In genomic region chr14:61812347-61813100, GRCh38 we compare ENCODE assay signal across 8 cellular contexts. TPM values are rescaled to one million over a fixed set of nuclear protein-coding genes. Genes with fewer than 3 reads are reported as not detected.
DNase-seq lines count a peak whose midpoint lies in the region; ATAC-seq, FAIRE-seq and TF ChIP-seq lines count a peak whose summit lies in the region.

Gene SYT16, plus strand, starts transcription at chr14:61812703.

- H3K4me3 ChIP-seq in left ventricle myocardium inferior (peak within 1 kb of the TSS; percentile 66), gastrocnemius medialis (peak within 1 kb of the TSS; percentile 26 to 49 (median 42))

- TF ChIP-seq POLR2A in gastrocnemius medialis (IDR thresholded peaks at IDR 0.05) (no peak), GM12892 (IDR thresholded peaks at IDR 0.05; ENCODE audit: low read depth, low read length) (no peak)

- in situ Hi-C loops in gastrocnemius medialis (cut with MboI; ENCODE audit: low sequenced_read_pairs in 4 of 4), result no loop called here

- H3K36me3 Mint-ChIP-seq in activated CD4-positive, alpha-beta T cell treated with anti-CD3 and anti-CD28 coated beads, Interleukin-2, amount 10 ng/mL, durations not matched to agents 24 days and 14 days (ENCODE audit: low read depth), result peaks cover 2% of the 10 kb centered on the region
- H3K36me3 Mint-ChIP-seq in activated T-cell treated with anti-CD3 and anti-CD28 coated beads, Interleukin-2, amount 50 U/mL, for 24 hours (ENCODE audit: low read depth), result no peaks in the 10 kb centered on the region

- no peak within 1 kb of the TSS for H3K27ac ChIP-seq in left ventricle myocardium inferior (replicated peaks)
- no peak within 1 kb of the TSS for H3K27ac ChIP-seq in gastrocnemius medialis

- peaks cover 12% of the 10 kb centered on the region for H3K4me1 Mint-ChIP-seq in activated CD4-positive, alpha-beta T cell treated with anti-CD3 and anti-CD28 coated beads, Interleukin-2, amount 10 ng/mL, durations not matched to agents 24 days and 14 days
- H3K4me1 Mint-ChIP-seq in activated T-cell treated with anti-CD3 and anti-CD28 coated beads, Interleukin-2, amount 50 U/mL, for 24 hours (ENCODE audit: low read depth), result peaks cover 11% of the 10 kb centered on the region

- H3K27me3 ChIP-seq in left ventricle myocardium inferior (ENCODE audit: low read depth), result peaks cover 65% of the 10 kb centered on the region
- H3K27me3 ChIP-seq in gastrocnemius medialis, result peaks cover 24 to 45% (median 26%) of the 10 kb centered on the region in 3 donors

- H3K9me3 Mint-ChIP-seq in activated CD4-positive, alpha-beta T cell treated with anti-CD3 and anti-CD28 coated beads, Interleukin-2, amount 10 ng/mL, durations not matched to agents 24 days and 14 days, result no peaks in the 10 kb centered on the region
- H3K9me3 Mint-ChIP-seq in activated T-cell treated with anti-CD3 and anti-CD28 coated beads, Interleukin-2, amount 50 U/mL, for 24 hours, result no peaks in the 10 kb centered on the region

- DNase-seq in activated CD4-positive, alpha-beta T cell treated with anti-CD3 and anti-CD28 coated beads, Interleukin-2, amount 10 ng/mL, durations not matched to agents 24 days and 14 days, result peak; percentile 71
- DNase-seq in activated CD4-positive, alpha-beta T cell treated with anti-CD3 and anti-CD28 coated beads, Interleukin-2, amount 50 U/mL, for 4 hours, result no peak
- peak; percentile 50 for DNase-seq in activated T-cell treated with anti-CD3 and anti-CD28 coated beads, Interleukin-2, amount 50 U/mL, for 24 hours
- DNase-seq in left ventricle myocardium inferior, result no peak
- DNase-seq in gastrocnemius medialis, result no peak
- DNase-seq in GM12892 (ENCODE audit: insufficient read length), result no peak

- H3K4me1 ChIP-seq in left ventricle myocardium inferior (peaks cover 6% of the 10 kb centered on the region), gastrocnemius medialis (peaks cover 0 to 6% of the 10 kb centered on the region in 2 donors)

- peaks cover 74% of the 10 kb centered on the region for H3K27me3 Mint-ChIP-seq in activated CD4-positive, alpha-beta T cell treated with anti-CD3 and anti-CD28 coated beads, Interleukin-2, amount 10 ng/mL, durations not matched to agents 24 days and 14 days
- H3K27me3 Mint-ChIP-seq in activated T-cell treated with anti-CD3 and anti-CD28 coated beads, Interleukin-2, amount 50 U/mL, for 24 hours, result peaks cover 72% of the 10 kb centered on the region

- H3K4me3 Mint-ChIP-seq in activated CD4-positive, alpha-beta T cell treated with anti-CD3 and anti-CD28 coated beads, Interleukin-2, amount 10 ng/mL, durations not matched to agents 24 days and 14 days, result peak within 1 kb of the TSS; percentile 87
- H3K4me3 Mint-ChIP-seq in activated T-cell treated with anti-CD3 and anti-CD28 coated beads, Interleukin-2, amount 50 U/mL, for 24 hours, result peak within 1 kb of the TSS; percentile 76

- ATAC-seq in gastrocnemius medialis (no peak), GM18517 (IDR thresholded peaks at IDR 0.05; ENCODE audit: unreplicated experiment) (no peak), HG03342 (IDR thresholded peaks at IDR 0.05; ENCODE audit: unreplicated experiment) (no peak)

- no peak for TF ChIP-seq CTCF in left ventricle myocardium inferior (IDR thresholded peaks at IDR 0.05; ENCODE audit: borderline replicate concordance)
- no peak for TF ChIP-seq CTCF in gastrocnemius medialis (IDR thresholded peaks at IDR 0.05 in 4 of 5, conservative IDR thresholded peaks at IDR 0.05 in 1 of 5)

- H3K9me3 ChIP-seq in left ventricle myocardium inferior (replicated peaks) (no peaks in the 10 kb centered on the region), gastrocnemius medialis (no peaks in the 10 kb centered on the region)

- H3K36me3 ChIP-seq in left ventricle myocardium inferior, result no peaks in the 10 kb centered on the region
- H3K36me3 ChIP-seq in gastrocnemius medialis, result no peaks in the 10 kb centered on the region

- no peak for FAIRE-seq in GM12892 (lab: Jason Lieb, UNC)

- no peak within 1 kb of the TSS for H3K27ac Mint-ChIP-seq in activated CD4-positive, alpha-beta T cell treated with anti-CD3 and anti-CD28 coated beads, Interleukin-2, amount 10 ng/mL, durations not matched to agents 24 days and 14 days
- no peak within 1 kb of the TSS for H3K27ac Mint-ChIP-seq in activated T-cell treated with anti-CD3 and anti-CD28 coated beads, Interleukin-2, amount 50 U/mL, for 24 hours

- intact Hi-C loops in activated CD4-positive, alpha-beta T cell treated with anti-CD3 and anti-CD28 coated beads, Interleukin-2, amount 10 ng/mL, durations not matched to agents 24 days and 14 days (cut with micrococcal nuclease), result no loop called here
- intact Hi-C loops in left ventricle myocardium inferior (cut with micrococcal nuclease), result no loop called here
- intact Hi-C loops in gastrocnemius medialis (cut with DNase I; ENCODE audit: low total_unique reads), result no loop called here

RNA-seq across cellular contexts. Expression of gene SYT16, which starts in this region (rescaled TPM):
- total RNA-seq in activated CD4-positive, alpha-beta T cell treated with anti-CD3 and anti-CD28 coated beads, Interleukin-2, amount 10 ng/mL, durations not matched to agents 24 days and 14 days, result not detected in 2 replicates
- total RNA-seq in left ventricle myocardium inferior, result not detected
- not detected for total RNA-seq in gastrocnemius medialis
- not detected for polyA plus RNA-seq in GM12892 (2012; ENCODE audit: missing spikeins)

Comparison
In these comparisons a context has a peak if more than half of its experiments do, and no peak if none do; other contexts are left out.
1. Peak in DNase-seq in activated CD4-positive, alpha-beta T cell treated with anti-CD3 and anti-CD28 coated beads, Interleukin-2, amount 10 ng/mL, durations not matched to agents 24 days and 14 days; RNA of the gene not detected or under 1 TPM.